Comparison of ENCODE assay signal across 9 cellular contexts in genomic region chr1:232655041-232655745, GRCh38. TPM values are rescaled to one million over a fixed set of nuclear protein-coding genes. Genes with fewer than 3 reads are reported as not detected.
DNase-seq lines count a peak whose midpoint lies in the region; ATAC-seq and TF ChIP-seq lines count a peak whose summit lies in the region.
"Had no signal": no experiment of that assay in that cellular context is flagged by ENCODE, and none has a peak within 500 bp of the region (broad histone marks: within the 10 kb centered on the region; RNA-seq: fewer than 3 reads in every experiment).

No MANE protein-coding gene starts in this region.

- H3K4me3 ChIP-seq in mammary epithelial cell (replicated peaks in 1 of 3; ENCODE audit: insufficient read depth in 1 of 3, low read depth in 2 of 3, low read length in 3 of 3) (no peak overlapping the region), breast epithelium (no peak overlapping the region)

- peak; percentile 90 for ATAC-seq in HG03175 (IDR thresholded peaks at IDR 0.05; ENCODE audit: unreplicated experiment)
- ATAC-seq in stimulated activated naive B cell treated with anti-CD40 and anti-IgM and Interleukin-4, amounts not matched to agents 10 μg/mL and 1 μg/mL and 100 μg/mL, for 72 hours (replicated peaks): peak; percentile 79 to 83

- H3K4me1 ChIP-seq in mammary epithelial cell (ENCODE audit: insufficient read depth, low read length) (no peaks in the 10 kb centered on the region), breast epithelium (no peaks in the 10 kb centered on the region)

- no peaks in the 10 kb centered on the region for H3K79me2 ChIP-seq in mammary epithelial cell (ENCODE audit: insufficient read depth, low read length)

- no peaks in the 10 kb centered on the region for H3K9me3 Mint-ChIP-seq in stimulated activated naive B cell treated with anti-CD40 and anti-IgM and Interleukin-4, amounts not matched to agents 10 μg/mL and 1 μg/mL and 100 μg/mL, for 72 hours
- H3K9me3 Mint-ChIP-seq: dendritic cell treated with granulocyte-macrophage colony-stimulating factor and Interleukin-4, amounts not matched to agents 40 ng/mL and 50 ng/mL, for 4 days had no signal

- no peaks in the 10 kb centered on the region for H3K36me3 Mint-ChIP-seq in stimulated activated naive B cell treated with anti-CD40 and anti-IgM and Interleukin-4, amounts not matched to agents 10 μg/mL and 1 μg/mL and 100 μg/mL, for 72 hours

- no peak overlapping the region for H3K4me2 ChIP-seq in mammary epithelial cell (ENCODE audit: insufficient read depth, low read depth, low read length)

- H2AFZ ChIP-seq in mammary epithelial cell (ENCODE audit: low read depth, low read length): no peak overlapping the region

- H3K36me3 ChIP-seq in mammary epithelial cell (ENCODE audit: insufficient read depth, low read length) (no peaks in the 10 kb centered on the region), breast epithelium (no peaks in the 10 kb centered on the region)

- DNase-seq in mammary epithelial cell (peak; percentile 37), breast epithelium (ENCODE audit: low spot score in 2 of 2) (no peak), NOMO-1 treated with dmso at 0.1 percent for 144 hours (lab: John Stamatoyannopoulos, UW; ENCODE audit: unreplicated experiment) (peak; percentile 38), NCI-H128 (lab: John Stamatoyannopoulos, UW; ENCODE audit: unreplicated experiment) (no peak), epidermal melanocyte (ENCODE audit: insufficient read length, low spot score) (no peak), NCI-H1105 treated with DMSO at 0.1 percent for 48 hours (lab: John Stamatoyannopoulos, UW) (no peak)
- no peak for DNase-seq in stimulated activated naive B cell treated with anti-CD40 and anti-IgM and Interleukin-4, amounts not matched to agents 10 μg/mL and 1 μg/mL and 100 μg/mL, for 72 hours

- H3K27me3 Mint-ChIP-seq in stimulated activated naive B cell treated with anti-CD40 and anti-IgM and Interleukin-4, amounts not matched to agents 10 μg/mL and 1 μg/mL and 100 μg/mL, for 72 hours: peaks cover 0 to 3% of the 10 kb centered on the region in 2 donors

- H3K4me3 Mint-ChIP-seq in stimulated activated naive B cell treated with anti-CD40 and anti-IgM and Interleukin-4, amounts not matched to agents 10 μg/mL and 1 μg/mL and 100 μg/mL, for 72 hours: no peak overlapping the region
- H3K4me3 Mint-ChIP-seq: dendritic cell treated with granulocyte-macrophage colony-stimulating factor and Interleukin-4, amounts not matched to agents 40 ng/mL and 50 ng/mL, for 4 days had no signal

- no peak for TF ChIP-seq POLR2A in breast epithelium (IDR thresholded peaks at IDR 0.05)

- H3K27me3 ChIP-seq in mammary epithelial cell (ENCODE audit: insufficient read depth, low read length) (no peaks in the 10 kb centered on the region), breast epithelium (no peaks in the 10 kb centered on the region)

- H3K4me1 Mint-ChIP-seq in stimulated activated naive B cell treated with anti-CD40 and anti-IgM and Interleukin-4, amounts not matched to agents 10 μg/mL and 1 μg/mL and 100 μg/mL, for 72 hours: peaks cover 5 to 6% of the 10 kb centered on the region in 2 donors

- H3K27ac ChIP-seq in mammary epithelial cell (ENCODE audit: insufficient read depth, low read depth, low read length) (no peak overlapping the region), breast epithelium (no peak overlapping the region)

- dilution Hi-C loops in mammary epithelial cell (cut with HindIII; ENCODE audit: low sequenced_read_pairs): no loop called here

- TF ChIP-seq CTCF in mammary epithelial cell (conservative IDR thresholded peaks at IDR 0.05 in 1 of 2, IDR thresholded peaks at IDR 0.05 in 1 of 2; ENCODE audit: extremely low read depth in 1 of 2, insufficient read depth in 1 of 2, low read depth in 1 of 2, low read length in 2 of 2) (no peak), breast epithelium (IDR thresholded peaks at IDR 0.05) (no peak)

- BruUV-seq in mammary epithelial cell (replicated peaks; lab: Mats Ljungman, UMichigan): no TSS peak

- no peaks in the 10 kb centered on the region for H3K9me3 ChIP-seq in mammary epithelial cell (replicated peaks; ENCODE audit: insufficient read depth, low read length)
- H3K9me3 ChIP-seq in breast epithelium: no peaks in the 10 kb centered on the region

- in situ Hi-C loops in mammary epithelial cell (cut with MboI; ENCODE audit: low sequenced_read_pairs in 2 of 2): no loop called here

- no peak overlapping the region for H3K27ac Mint-ChIP-seq in stimulated activated naive B cell treated with anti-CD40 and anti-IgM and Interleukin-4, amounts not matched to agents 10 μg/mL and 1 μg/mL and 100 μg/mL, for 72 hours
- H3K27ac Mint-ChIP-seq: dendritic cell treated with granulocyte-macrophage colony-stimulating factor and Interleukin-4, amounts not matched to agents 40 ng/mL and 50 ng/mL, for 4 days had no signal

- 84% methylated on average over 5 of the region's 5 CpGs for WGBS in mammary epithelial cell (ENCODE audit: low coverage, missing lambda C conversion rate)

- CTCF ChIA-PET in mammary epithelial cell (lab: Charles Lee; ENCODE audit: low non-redundant PET): no interaction called here

- intact Hi-C loops in mammary epithelial cell (cut with micrococcal nuclease) (no loop called here), breast epithelium (cut with DNase I; ENCODE audit: low total_unique reads) (no loop called here)

- no peaks in the 10 kb centered on the region for H4K20me1 ChIP-seq in mammary epithelial cell (ENCODE audit: insufficient read depth, low read length)

- H3K9ac ChIP-seq in mammary epithelial cell (ENCODE audit: insufficient read depth, low read length): no peak overlapping the region

RNA-seq across cellular contexts. Expression of gene SIPA1L2, which starts 25.3 kb away (rescaled TPM):
- total RNA-seq in mammary epithelial cell (10 to 100 TPM in 1 of 2 donors, 1 to 10 TPM in 1; 3.8 to 19.8 TPM), breast epithelium (10 to 100 TPM; 16.3 to 46.9 (median 35.9) TPM)
- polyA plus RNA-seq in mammary epithelial cell: 2.5 TPM
- polyA minus RNA-seq in mammary epithelial cell: 2.0 TPM

Comparison
In these comparisons a context has a peak if more than half of its experiments do, and no peak if none do; other contexts are left out.
1. DNase-seq: peak in mammary epithelial cell (single experiment) and NOMO-1 treated with dmso at 0.1 percent for 144 hours (single experiment); none in breast epithelium (0 of 2), stimulated activated naive B cell treated with anti-CD40 and anti-IgM and Interleukin-4, amounts not matched to agents 10 μg/mL and 1 μg/mL and 100 μg/mL, for 72 hours (single experiment), NCI-H128 (single experiment), epidermal melanocyte (single experiment) and NCI-H1105 treated with DMSO at 0.1 percent for 48 hours (single experiment).